ENCODE assay signal across 38 cellular contexts in genomic region chr7:36575832-36576231, GRCh38.
"Had no signal": no experiment of that assay in that cellular context is flagged by ENCODE, and none has a peak within 500 bp of the region (broad histone marks: within the 10 kb centered on the region; RNA-seq: fewer than 3 reads in every experiment).

No MANE protein-coding gene starts in this region.

- H3K4me3 Mint-ChIP-seq: activated B cell treated with CpG ODN at 0.5 μM for 24 hours; activated CD4-positive, alpha-beta memory T cell treated with anti-CD3 and anti-CD28 coated beads for 36 hours; activated naive CD8-positive, alpha-beta T cell treated with anti-CD3 and anti-CD28 coated beads for 36 hours; activated T-helper 17 cell treated with anti-CD3 and anti-CD28 coated beads, Interleukin-2, amount 50 U/mL, for 72 hours; central memory CD8-positive, alpha-beta T cell; IgD-negative memory B cell; T-cell; T-helper 17 cell had no signal

- H3K4me3 ChIP-seq: ascending aorta, cardiac muscle cell, MG63, PC-9, SK-N-MC had no signal

- H2AFZ ChIP-seq: PC-9 had no signal

- DNase-seq: activated B cell treated with CpG ODN at 0.5 μM for 24 hours; activated CD4-positive, alpha-beta memory T cell treated with anti-CD3 and anti-CD28 coated beads for 36 hours; activated CD4-positive, alpha-beta T cell treated with anti-CD3 and anti-CD28 coated beads for 4 hours; activated CD4-positive, alpha-beta T cell treated with anti-CD3 and anti-CD28 coated beads, Interleukin-2, amount 50 U/mL, for 1 hour; activated CD4-positive, CD25-positive, alpha-beta regulatory T cell treated with anti-CD3 and anti-CD28 coated beads, Interleukin-2, amount 50 U/mL, for 72 hours; activated CD8-positive, alpha-beta memory T cell treated with anti-CD3 and anti-CD28 coated beads, Interleukin-2, amount 50 U/mL, for 4 hours; activated effector memory CD4-positive, alpha-beta T cell treated with anti-CD3 and anti-CD28 coated beads, Interleukin-2, amount 50 U/mL, for 16 hours; activated naive CD4-positive, alpha-beta T cell; activated naive CD4-positive, alpha-beta T cell treated with anti-CD3 and anti-CD28 coated beads, Interleukin-2, amount 50 U/mL, for 16 hours; activated naive CD8-positive, alpha-beta T cell treated with anti-CD3 and anti-CD28 coated beads for 36 hours; activated T-cell treated with anti-CD3 and anti-CD28 coated beads for 4 hours; activated T-cell treated with anti-CD3 and anti-CD28 coated beads, Interleukin-2, amount 50 U/mL, for 48 hours; amniotic stem cell; Kasumi-1; KG1; MG63; MV-4-11; NCI-H1092; NCI-H1436 treated with DMSO at 0.1 percent for 48 hours; NCI-H1694 treated with DMSO at 0.1 percent for 48 hours; NCI-H2029; NCI-H345; NCI-H526; NCI-H748 treated with DMSO at 0.1 percent for 48 hours; PC-9; T-cell; T-helper 17 cell; T-helper 9 cell had no signal

- H3K27me3 Mint-ChIP-seq: activated CD4-positive, alpha-beta memory T cell treated with anti-CD3 and anti-CD28 coated beads for 36 hours; activated naive CD8-positive, alpha-beta T cell treated with anti-CD3 and anti-CD28 coated beads for 36 hours; activated T-helper 17 cell treated with anti-CD3 and anti-CD28 coated beads, Interleukin-2, amount 50 U/mL, for 72 hours; central memory CD8-positive, alpha-beta T cell; IgD-negative memory B cell; T-cell had no signal

- H3K9me3 ChIP-seq: ascending aorta, MG63 had no signal

- H3K27me3 ChIP-seq: ascending aorta, cardiac muscle cell, MG63 had no signal

- H3K4me1 ChIP-seq: ascending aorta had no signal

- ATAC-seq: activated T-helper 17 cell treated with anti-CD3 and anti-CD28 coated beads, Interleukin-2, amount 50 U/mL, for 72 hours; Right ventricle myocardium inferior; T-cell; T-helper 17 cell had no signal

- H3K9me3 Mint-ChIP-seq: activated T-helper 17 cell treated with anti-CD3 and anti-CD28 coated beads, Interleukin-2, amount 50 U/mL, for 72 hours; central memory CD8-positive, alpha-beta T cell had no signal

- H3K36me3 ChIP-seq: ascending aorta, cardiac muscle cell, MG63 had no signal

- H3K4me2 ChIP-seq: PC-9 had no signal

- FAIRE-seq: RCC 7860 had no signal

- H3K4me1 Mint-ChIP-seq: activated B cell treated with CpG ODN at 0.5 μM for 24 hours; activated T-helper 17 cell treated with anti-CD3 and anti-CD28 coated beads, Interleukin-2, amount 50 U/mL, for 72 hours; IgD-negative memory B cell had no signal

- H3K27ac ChIP-seq: ascending aorta, cardiac muscle cell, PC-9, RWPE1, SK-N-MC, VCaP had no signal

- H3K27ac Mint-ChIP-seq: activated B cell treated with CpG ODN at 0.5 μM for 24 hours; activated CD4-positive, alpha-beta memory T cell treated with anti-CD3 and anti-CD28 coated beads for 36 hours; activated naive CD8-positive, alpha-beta T cell treated with anti-CD3 and anti-CD28 coated beads for 36 hours; activated T-helper 17 cell treated with anti-CD3 and anti-CD28 coated beads, Interleukin-2, amount 50 U/mL, for 72 hours; IgD-negative memory B cell; T-cell; T-helper 17 cell had no signal
